In the genomic region with DNA sequence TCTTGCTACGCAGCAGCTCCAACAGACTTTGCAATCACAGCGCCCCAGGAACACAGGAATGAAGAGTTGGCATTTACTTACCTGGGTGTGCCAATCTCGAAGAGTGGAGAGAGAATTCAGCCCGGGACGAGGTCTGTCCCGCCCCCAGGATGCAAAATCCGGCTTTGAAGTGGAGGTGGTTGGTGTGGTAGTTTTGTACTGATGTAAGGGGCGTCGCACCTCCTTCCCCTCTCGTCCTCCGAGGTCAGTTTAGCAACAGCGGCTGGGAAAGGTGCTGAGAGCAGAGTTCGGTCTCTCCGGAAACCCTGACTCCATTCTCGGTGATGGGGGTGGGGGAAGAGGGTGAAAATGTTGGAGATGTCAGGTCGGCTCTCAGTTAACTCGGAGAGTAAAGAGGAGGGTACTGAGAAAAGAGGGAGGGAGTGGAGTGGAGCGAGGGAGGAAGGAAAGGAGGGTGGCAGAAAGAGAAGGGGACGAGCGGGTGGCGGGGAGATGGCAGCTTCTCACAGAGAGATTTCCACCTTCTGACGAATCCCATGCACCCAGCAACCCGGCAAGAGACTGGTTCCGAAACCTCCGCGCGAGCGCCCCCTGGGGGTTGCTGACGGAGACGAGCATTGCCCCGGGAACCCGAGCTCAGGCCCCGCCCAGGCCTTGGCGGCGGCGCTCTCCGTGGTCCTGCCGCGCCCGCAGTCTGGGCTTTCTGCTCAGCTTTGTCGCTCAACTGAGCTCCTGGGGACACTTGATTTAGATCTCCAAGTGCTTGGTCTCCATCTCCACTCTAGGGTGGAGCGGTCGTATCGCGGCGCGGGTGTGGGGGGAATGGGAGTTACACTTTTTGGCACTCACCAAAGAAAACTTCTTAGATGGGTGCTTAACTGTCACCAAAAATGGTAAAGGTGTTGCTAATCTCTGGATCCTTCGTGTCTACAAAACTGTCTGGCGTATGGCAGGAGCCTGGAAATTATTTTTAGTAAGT, we compare ENCODE assay signal across 1 cellular context.
TF ChIP-seq lines count a peak whose summit lies in the region.

A gene (minus strand): TSS at position 529 of the 979 bp plus-strand sequence.

TF ChIP-seq in HepG2, 621 proteins besides CTCF, POLR2A, EP300 and RAD21 (continued from another document and continues in another):
- TF ChIP-seq, protein P1, sequence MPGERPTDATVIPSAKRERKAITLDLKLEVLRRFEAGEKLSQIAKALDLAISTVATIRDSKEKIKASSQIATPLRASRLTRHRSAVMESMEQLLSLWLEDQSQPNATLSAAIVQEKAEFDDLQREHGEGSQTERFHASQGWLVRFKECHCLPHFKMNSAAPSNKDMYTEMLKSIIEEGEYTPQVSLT (CRISPR knock-in tag; IDR thresholded peaks at IDR 0.05; ENCODE audit: borderline replicate concordance, low read depth), result no peak
- TF ChIP-seq, protein P2, sequence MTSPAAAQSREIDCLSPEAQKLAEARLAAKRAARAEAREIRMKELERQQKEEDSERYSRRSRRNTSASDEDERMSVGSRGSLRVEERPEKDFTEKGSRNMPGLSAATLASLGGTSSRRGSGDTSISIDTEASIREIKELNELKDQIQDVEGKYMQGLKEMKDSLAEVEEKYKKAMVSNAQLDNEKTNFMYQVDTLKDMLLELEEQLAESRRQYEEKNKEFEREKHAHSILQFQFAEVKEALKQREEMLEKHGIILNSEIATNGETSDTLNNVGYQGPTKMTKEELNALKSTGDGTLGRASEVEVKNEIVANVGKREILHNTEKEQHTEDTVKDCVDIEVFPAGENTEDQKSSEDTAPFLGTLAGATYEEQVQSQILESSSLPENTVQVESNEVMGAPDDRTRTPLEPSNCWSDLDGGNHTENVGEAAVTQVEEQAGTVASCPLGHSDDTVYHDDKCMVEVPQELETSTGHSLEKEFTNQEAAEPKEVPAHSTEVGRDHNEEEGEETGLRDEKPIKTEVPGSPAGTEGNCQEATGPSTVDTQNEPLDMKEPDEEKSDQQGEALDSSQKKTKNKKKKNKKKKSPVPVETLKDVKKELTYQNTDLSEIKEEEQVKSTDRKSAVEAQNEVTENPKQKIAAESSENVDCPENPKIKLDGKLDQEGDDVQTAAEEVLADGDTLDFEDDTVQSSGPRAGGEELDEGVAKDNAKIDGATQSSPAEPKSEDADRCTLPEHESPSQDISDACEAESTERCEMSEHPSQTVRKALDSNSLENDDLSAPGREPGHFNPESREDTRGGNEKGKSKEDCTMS (CRISPR knock-in tag; conservative IDR thresholded peaks at IDR 0.05), result 0 out of 2 replicates have a peak, but pooled peaks have one; percentile 79
- TF ChIP-seq ZNF441 (CRISPR knock-in tag; IDR thresholded peaks at IDR 0.05; ENCODE audit: borderline replicate concordance), result peak; percentile 83; the same call in 1 of the 2 replicates
- peak; percentile 61 for TF ChIP-seq SAP130 (CRISPR knock-in tag; IDR thresholded peaks at IDR 0.05; ENCODE audit: low read depth)
- TF ChIP-seq ZNF367 (CRISPR knock-in tag; IDR thresholded peaks at IDR 0.05; ENCODE audit: borderline replicate concordance), result peak; percentile 68; the same call in 1 of the 2 replicates
- TF ChIP-seq, protein P3, sequence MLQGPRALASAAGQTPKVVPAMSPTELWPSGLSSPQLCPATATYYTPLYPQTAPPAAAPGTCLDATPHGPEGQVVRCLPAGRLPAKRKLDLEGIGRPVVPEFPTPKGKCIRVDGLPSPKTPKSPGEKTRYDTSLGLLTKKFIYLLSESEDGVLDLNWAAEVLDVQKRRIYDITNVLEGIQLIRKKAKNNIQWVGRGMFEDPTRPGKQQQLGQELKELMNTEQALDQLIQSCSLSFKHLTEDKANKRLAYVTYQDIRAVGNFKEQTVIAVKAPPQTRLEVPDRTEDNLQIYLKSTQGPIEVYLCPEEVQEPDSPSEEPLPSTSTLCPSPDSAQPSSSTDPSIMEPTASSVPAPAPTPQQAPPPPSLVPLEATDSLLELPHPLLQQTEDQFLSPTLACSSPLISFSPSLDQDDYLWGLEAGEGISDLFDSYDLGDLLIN (CRISPR knock-in tag; IDR thresholded peaks at IDR 0.05; ENCODE audit: borderline replicate concordance), result no peak
- TF ChIP-seq, protein P4, sequence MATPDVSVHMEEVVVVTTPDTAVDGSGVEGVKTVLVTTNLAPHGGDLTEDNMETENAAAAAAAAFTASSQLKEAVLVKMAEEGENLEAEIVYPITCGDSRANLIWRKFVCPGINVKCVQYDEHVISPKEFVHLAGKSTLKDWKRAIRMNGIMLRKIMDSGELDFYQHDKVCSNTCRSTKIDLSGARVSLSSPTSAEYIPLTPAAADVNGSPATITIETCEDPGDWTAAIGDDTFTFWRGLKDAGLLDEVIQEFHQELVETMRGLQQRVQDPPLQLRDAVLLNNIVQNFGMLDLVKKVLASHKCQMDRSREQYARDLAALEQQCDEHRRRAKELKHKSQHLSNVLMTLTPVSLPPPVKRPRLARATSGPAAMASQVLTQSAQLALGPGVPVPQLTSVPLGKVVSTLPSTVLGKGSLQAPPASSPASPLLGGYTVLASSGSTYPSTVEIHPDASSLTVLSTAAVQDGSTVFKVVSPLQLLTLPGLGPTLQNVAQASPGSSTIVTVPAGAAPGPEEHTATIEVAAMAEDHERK (CRISPR knock-in tag; IDR thresholded peaks at IDR 0.05; ENCODE audit: low read depth), result no peak
- peak; percentile 92; the same call in 1 of the 2 replicates for TF ChIP-seq ZNF557 (CRISPR knock-in tag; IDR thresholded peaks at IDR 0.05)
- TF ChIP-seq, protein P5, sequence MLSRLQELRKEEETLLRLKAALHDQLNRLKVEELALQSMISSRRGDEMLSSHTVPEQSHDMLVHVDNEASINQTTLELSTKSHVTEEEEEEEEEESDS (CRISPR knock-in tag; IDR thresholded peaks at IDR 0.05; ENCODE audit: borderline replicate concordance), result 0 out of 2 replicates have a peak, but pooled peaks have one; percentile 59
- TF ChIP-seq TRIM24 (CRISPR knock-in tag; IDR thresholded peaks at IDR 0.05), result no peak
- peak; percentile 64; the same call in 1 of the 2 replicates for TF ChIP-seq MED13 (CRISPR knock-in tag; IDR thresholded peaks at IDR 0.05)
- TF ChIP-seq, protein P6, sequence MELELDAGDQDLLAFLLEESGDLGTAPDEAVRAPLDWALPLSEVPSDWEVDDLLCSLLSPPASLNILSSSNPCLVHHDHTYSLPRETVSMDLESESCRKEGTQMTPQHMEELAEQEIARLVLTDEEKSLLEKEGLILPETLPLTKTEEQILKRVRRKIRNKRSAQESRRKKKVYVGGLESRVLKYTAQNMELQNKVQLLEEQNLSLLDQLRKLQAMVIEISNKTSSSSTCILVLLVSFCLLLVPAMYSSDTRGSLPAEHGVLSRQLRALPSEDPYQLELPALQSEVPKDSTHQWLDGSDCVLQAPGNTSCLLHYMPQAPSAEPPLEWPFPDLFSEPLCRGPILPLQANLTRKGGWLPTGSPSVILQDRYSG (CRISPR knock-in tag; IDR thresholded peaks at IDR 0.05), result peak; percentile 89
- peak; percentile 68; the same call in 1 of the 2 replicates for TF ChIP-seq ZNF724P (CRISPR knock-in tag; IDR thresholded peaks at IDR 0.05; ENCODE audit: borderline replicate concordance)
- 0 out of 2 replicates have a peak, but pooled peaks have one; percentile 25 for TF ChIP-seq KAT8 (CRISPR knock-in tag; IDR thresholded peaks at IDR 0.05)
- TF ChIP-seq, protein P7, sequence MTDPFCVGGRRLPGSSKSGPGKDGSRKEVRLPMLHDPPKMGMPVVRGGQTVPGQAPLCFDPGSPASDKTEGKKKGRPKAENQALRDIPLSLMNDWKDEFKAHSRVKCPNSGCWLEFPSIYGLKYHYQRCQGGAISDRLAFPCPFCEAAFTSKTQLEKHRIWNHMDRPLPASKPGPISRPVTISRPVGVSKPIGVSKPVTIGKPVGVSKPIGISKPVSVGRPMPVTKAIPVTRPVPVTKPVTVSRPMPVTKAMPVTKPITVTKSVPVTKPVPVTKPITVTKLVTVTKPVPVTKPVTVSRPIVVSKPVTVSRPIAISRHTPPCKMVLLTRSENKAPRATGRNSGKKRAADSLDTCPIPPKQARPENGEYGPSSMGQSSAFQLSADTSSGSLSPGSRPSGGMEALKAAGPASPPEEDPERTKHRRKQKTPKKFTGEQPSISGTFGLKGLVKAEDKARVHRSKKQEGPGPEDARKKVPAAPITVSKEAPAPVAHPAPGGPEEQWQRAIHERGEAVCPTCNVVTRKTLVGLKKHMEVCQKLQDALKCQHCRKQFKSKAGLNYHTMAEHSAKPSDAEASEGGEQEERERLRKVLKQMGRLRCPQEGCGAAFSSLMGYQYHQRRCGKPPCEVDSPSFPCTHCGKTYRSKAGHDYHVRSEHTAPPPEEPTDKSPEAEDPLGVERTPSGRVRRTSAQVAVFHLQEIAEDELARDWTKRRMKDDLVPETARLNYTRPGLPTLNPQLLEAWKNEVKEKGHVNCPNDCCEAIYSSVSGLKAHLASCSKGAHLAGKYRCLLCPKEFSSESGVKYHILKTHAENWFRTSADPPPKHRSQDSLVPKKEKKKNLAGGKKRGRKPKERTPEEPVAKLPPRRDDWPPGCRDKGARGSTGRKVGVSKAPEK (CRISPR knock-in tag; IDR thresholded peaks at IDR 0.05; ENCODE audit: borderline replicate concordance), result no peak
- no peak for TF ChIP-seq SNAI1 (CRISPR knock-in tag; IDR thresholded peaks at IDR 0.05; ENCODE audit: borderline replicate concordance)
- TF ChIP-seq, protein P8, sequence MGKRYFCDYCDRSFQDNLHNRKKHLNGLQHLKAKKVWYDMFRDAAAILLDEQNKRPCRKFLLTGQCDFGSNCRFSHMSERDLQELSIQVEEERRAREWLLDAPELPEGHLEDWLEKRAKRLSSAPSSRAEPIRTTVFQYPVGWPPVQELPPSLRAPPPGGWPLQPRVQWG (CRISPR knock-in tag; IDR thresholded peaks at IDR 0.05; ENCODE audit: borderline replicate concordance, low read depth), result no peak
- no peak for TF ChIP-seq ZC3H4 (CRISPR knock-in tag; IDR thresholded peaks at IDR 0.05; ENCODE audit: borderline replicate concordance)
- no peak for TF ChIP-seq ZNF674 (CRISPR knock-in tag; IDR thresholded peaks at IDR 0.05; ENCODE audit: low read depth)
- TF ChIP-seq ZNF589 (CRISPR knock-in tag; conservative IDR thresholded peaks at IDR 0.05), result no peak
- peak; percentile 94 for TF ChIP-seq MEIS2 (CRISPR knock-in tag; IDR thresholded peaks at IDR 0.05)
- TF ChIP-seq CEBPB (IDR thresholded peaks at IDR 0.05; ENCODE audit: borderline replicate concordance, low read depth, low read length), result no peak
- TF ChIP-seq, protein P9, sequence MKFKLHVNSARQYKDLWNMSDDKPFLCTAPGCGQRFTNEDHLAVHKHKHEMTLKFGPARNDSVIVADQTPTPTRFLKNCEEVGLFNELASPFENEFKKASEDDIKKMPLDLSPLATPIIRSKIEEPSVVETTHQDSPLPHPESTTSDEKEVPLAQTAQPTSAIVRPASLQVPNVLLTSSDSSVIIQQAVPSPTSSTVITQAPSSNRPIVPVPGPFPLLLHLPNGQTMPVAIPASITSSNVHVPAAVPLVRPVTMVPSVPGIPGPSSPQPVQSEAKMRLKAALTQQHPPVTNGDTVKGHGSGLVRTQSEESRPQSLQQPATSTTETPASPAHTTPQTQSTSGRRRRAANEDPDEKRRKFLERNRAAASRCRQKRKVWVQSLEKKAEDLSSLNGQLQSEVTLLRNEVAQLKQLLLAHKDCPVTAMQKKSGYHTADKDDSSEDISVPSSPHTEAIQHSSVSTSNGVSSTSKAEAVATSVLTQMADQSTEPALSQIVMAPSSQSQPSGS (CRISPR knock-in tag; IDR thresholded peaks at IDR 0.05), result peak; percentile 71; the same call in 1 of the 2 replicates
- TF ChIP-seq, protein P10, sequence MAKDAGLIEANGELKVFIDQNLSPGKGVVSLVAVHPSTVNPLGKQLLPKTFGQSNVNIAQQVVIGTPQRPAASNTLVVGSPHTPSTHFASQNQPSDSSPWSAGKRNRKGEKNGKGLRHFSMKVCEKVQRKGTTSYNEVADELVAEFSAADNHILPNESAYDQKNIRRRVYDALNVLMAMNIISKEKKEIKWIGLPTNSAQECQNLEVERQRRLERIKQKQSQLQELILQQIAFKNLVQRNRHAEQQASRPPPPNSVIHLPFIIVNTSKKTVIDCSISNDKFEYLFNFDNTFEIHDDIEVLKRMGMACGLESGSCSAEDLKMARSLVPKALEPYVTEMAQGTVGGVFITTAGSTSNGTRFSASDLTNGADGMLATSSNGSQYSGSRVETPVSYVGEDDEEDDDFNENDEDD (CRISPR knock-in tag; IDR thresholded peaks at IDR 0.05; ENCODE audit: borderline replicate concordance), result no peak
- TF ChIP-seq ZNF235 (CRISPR knock-in tag; IDR thresholded peaks at IDR 0.05; ENCODE audit: borderline replicate concordance), result no peak
- TF ChIP-seq, protein P11, sequence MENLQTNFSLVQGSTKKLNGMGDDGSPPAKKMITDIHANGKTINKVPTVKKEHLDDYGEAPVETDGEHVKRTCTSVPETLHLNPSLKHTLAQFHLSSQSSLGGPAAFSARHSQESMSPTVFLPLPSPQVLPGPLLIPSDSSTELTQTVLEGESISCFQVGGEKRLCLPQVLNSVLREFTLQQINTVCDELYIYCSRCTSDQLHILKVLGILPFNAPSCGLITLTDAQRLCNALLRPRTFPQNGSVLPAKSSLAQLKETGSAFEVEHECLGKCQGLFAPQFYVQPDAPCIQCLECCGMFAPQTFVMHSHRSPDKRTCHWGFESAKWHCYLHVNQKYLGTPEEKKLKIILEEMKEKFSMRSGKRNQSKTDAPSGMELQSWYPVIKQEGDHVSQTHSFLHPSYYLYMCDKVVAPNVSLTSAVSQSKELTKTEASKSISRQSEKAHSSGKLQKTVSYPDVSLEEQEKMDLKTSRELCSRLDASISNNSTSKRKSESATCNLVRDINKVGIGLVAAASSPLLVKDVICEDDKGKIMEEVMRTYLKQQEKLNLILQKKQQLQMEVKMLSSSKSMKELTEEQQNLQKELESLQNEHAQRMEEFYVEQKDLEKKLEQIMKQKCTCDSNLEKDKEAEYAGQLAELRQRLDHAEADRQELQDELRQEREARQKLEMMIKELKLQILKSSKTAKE (CRISPR knock-in tag; IDR thresholded peaks at IDR 0.05; ENCODE audit: borderline replicate concordance), result no peak
- no peak for TF ChIP-seq TCF7 (IDR thresholded peaks at IDR 0.05; ENCODE audit: low read depth)
- 0 out of 2 replicates have a peak, but pooled peaks have one; percentile 49 for TF ChIP-seq MIXL1 (CRISPR knock-in tag; IDR thresholded peaks at IDR 0.05)
- TF ChIP-seq ZKSCAN8 (CRISPR knock-in tag; IDR thresholded peaks at IDR 0.05; ENCODE audit: borderline replicate concordance), result no peak
- TF ChIP-seq SRSF9 (IDR thresholded peaks at IDR 0.05; ENCODE audit: borderline replicate concordance, insufficient read depth, low read depth, low read length, poor library complexity, severe bottlenecking), result no peak
- peak; percentile 52; the same call in 1 of the 2 replicates for TF ChIP-seq HOXA3 (CRISPR knock-in tag; IDR thresholded peaks at IDR 0.05)
